Comparison of ENCODE assay signal across 11 cellular contexts in genomic region chr9:27117489-27118135, GRCh38. TPM values are rescaled to one million over a fixed set of nuclear protein-coding genes. Genes with fewer than 3 reads are reported as not detected.
DNase-seq lines count a peak whose midpoint lies in the region; ATAC-seq and TF ChIP-seq lines count a peak whose summit lies in the region.
"Had no signal": no experiment of that assay in that cellular context is flagged by ENCODE, and none has a peak within 500 bp of the region (broad histone marks: within the 10 kb centered on the region; RNA-seq: fewer than 3 reads in every experiment).

No MANE protein-coding gene starts in this region.

- H3K4me3 Mint-ChIP-seq in endothelial cell (ENCODE audit: unreplicated experiment), result peak overlapping the region; percentile 86
- H3K4me3 Mint-ChIP-seq: stimulated activated naive CD8-positive, alpha-beta T cell treated with anti-CD3 and anti-CD28 coated beads, Interleukin-15, Interleukin-2, amounts not matched to agents 100 ng/mL and 50 ng/mL, for 24 hours had no signal

- DNase-seq in AG08395 (ENCODE audit: low spot score), result peak; percentile 20
- DNase-seq in NCI-H2029 treated with DMSO at 0.1 percent for 48 hours (lab: John Stamatoyannopoulos, UW), result peak; percentile 79
- DNase-seq in endothelial cell (ENCODE audit: low spot score), result peak; percentile 62
- peak; percentile 87 to 97 for DNase-seq in lung microvascular endothelial cell (ENCODE audit: low read depth in 2 of 2)
- DNase-seq in germinal center (ENCODE audit: low spot score), result no peak
- DNase-seq in activated CD8-positive, alpha-beta memory T cell treated with anti-CD3 and anti-CD28 coated beads, Interleukin-2, amount 50 U/mL, for 48 hours, result no peak
- DNase-seq: effector memory CD4-positive, alpha-beta T cell had no signal

- peaks cover 14% of the 10 kb centered on the region for H3K27me3 Mint-ChIP-seq in endothelial cell (ENCODE audit: unreplicated experiment)

- peak overlapping the region; percentile 85 for H3K27ac Mint-ChIP-seq in endothelial cell (ENCODE audit: unreplicated experiment)
- H3K27ac Mint-ChIP-seq: stimulated activated naive CD8-positive, alpha-beta T cell treated with anti-CD3 and anti-CD28 coated beads, Interleukin-15, Interleukin-2, amounts not matched to agents 100 ng/mL and 50 ng/mL, for 24 hours had no signal

- H3K36me3 Mint-ChIP-seq in endothelial cell (ENCODE audit: low read depth, unreplicated experiment), result peaks cover 58% of the 10 kb centered on the region

- TF ChIP-seq CTCF in endothelial cell (IDR thresholded peaks at IDR 0.05; ENCODE audit: unreplicated experiment), result no peak

- ATAC-seq in GM21717 (IDR thresholded peaks at IDR 0.05; ENCODE audit: unreplicated experiment) (no peak), HG03342 (IDR thresholded peaks at IDR 0.05; ENCODE audit: unreplicated experiment) (no peak)

- H3K4me1 Mint-ChIP-seq in endothelial cell (ENCODE audit: unreplicated experiment), result peaks cover 83% of the 10 kb centered on the region

- no peaks in the 10 kb centered on the region for H3K9me3 Mint-ChIP-seq in endothelial cell (ENCODE audit: unreplicated experiment)
- H3K9me3 Mint-ChIP-seq: stimulated activated naive CD8-positive, alpha-beta T cell treated with anti-CD3 and anti-CD28 coated beads, Interleukin-15, Interleukin-2, amounts not matched to agents 100 ng/mL and 50 ng/mL, for 24 hours had no signal

RNA-seq across cellular contexts. Expression of gene TEK, which starts 8.6 kb away (rescaled TPM):
- total RNA-seq in endothelial cell (ENCODE audit: unreplicated experiment) (448 TPM), lung microvascular endothelial cell (56.9 and 108 TPM in 2 replicates)
- total RNA-seq: OCI-LY7 had no signal

Comparison
In these comparisons a context has a peak if more than half of its experiments do, and no peak if none do; other contexts are left out.
1. DNase-seq: peak in AG08395 (single experiment), NCI-H2029 treated with DMSO at 0.1 percent for 48 hours (single experiment), endothelial cell (single experiment) and lung microvascular endothelial cell (2 of 2); none in germinal center (single experiment) and activated CD8-positive, alpha-beta memory T cell treated with anti-CD3 and anti-CD28 coated beads, Interleukin-2, amount 50 U/mL, for 48 hours (single experiment).